Comparison of ENCODE assay signal across 7 cellular contexts in genomic region chr4:94534401-94535312, GRCh38.
DNase-seq lines count a peak whose midpoint lies in the region; ATAC-seq and TF ChIP-seq lines count a peak whose summit lies in the region.

No MANE protein-coding gene starts in this region.

- intact Hi-C loops in body of pancreas (cut with DNase I), result no loop called here
- intact Hi-C loops in activated T-helper 2 cell treated with anti-CD3 and anti-CD28 coated beads, Interferon-gamma antibody, Interleukin-2, Interleukin-4, amounts not matched to agents 10 μg/mL and 5 μg/mL and 100 μg/mL, durations not matched to agents 14 hours and 24 hours and 36 hours (cut with micrococcal nuclease), result no loop called here

- POLR2A ChIA-PET in activated CD4-positive, alpha-beta T cell treated with anti-CD3 and anti-CD28 coated beads, Interleukin-2, amount 10 ng/mL, durations not matched to agents 7 days and 5 days (lab: Charles Lee), result no interaction called here

- no peaks in the 10 kb centered on the region for H3K27me3 Mint-ChIP-seq in activated T-helper 2 cell treated with anti-CD3 and anti-CD28 coated beads, Interferon-gamma antibody, Interleukin-2, Interleukin-4, amounts not matched to agents 10 μg/mL and 5 μg/mL and 100 μg/mL, durations not matched to agents 14 hours and 24 hours and 36 hours (ENCODE audit: low read depth)
- no peaks in the 10 kb centered on the region for H3K27me3 Mint-ChIP-seq in activated CD4-positive, alpha-beta T cell treated with anti-CD3 and anti-CD28 coated beads, Interleukin-2, amount 10 ng/mL, durations not matched to agents 7 days and 5 days

- no peak for DNase-seq in body of pancreas
- DNase-seq in NCI-H2227 (lab: John Stamatoyannopoulos, UW; ENCODE audit: unreplicated experiment), result no peak
- no peak for DNase-seq in activated T-helper 2 cell treated with anti-CD3 and anti-CD28 coated beads, Interferon-gamma antibody, Interleukin-2, Interleukin-4, amounts not matched to agents 10 μg/mL and 5 μg/mL and 100 μg/mL, durations not matched to agents 14 hours and 24 hours and 36 hours (ENCODE audit: low spot score)
- no peak for DNase-seq in activated CD4-positive, alpha-beta T cell treated with anti-CD3 and anti-CD28 coated beads, Interleukin-2, amount 10 ng/mL, durations not matched to agents 7 days and 5 days

- H3K27ac Mint-ChIP-seq in activated T-helper 2 cell treated with anti-CD3 and anti-CD28 coated beads, Interferon-gamma antibody, Interleukin-2, Interleukin-4, amounts not matched to agents 10 μg/mL and 5 μg/mL and 100 μg/mL, durations not matched to agents 14 hours and 24 hours and 36 hours, result no peak overlapping the region
- no peak overlapping the region for H3K27ac Mint-ChIP-seq in activated CD4-positive, alpha-beta T cell treated with anti-CD3 and anti-CD28 coated beads, Interleukin-2, amount 10 ng/mL, durations not matched to agents 7 days and 5 days

- no peaks in the 10 kb centered on the region for H3K9me3 ChIP-seq in body of pancreas
- no peaks in the 10 kb centered on the region for H3K9me3 ChIP-seq in neutrophil

- no peak overlapping the region for H3K4me3 ChIP-seq in body of pancreas
- H3K4me3 ChIP-seq in neutrophil (ENCODE audit: low read depth in 1 of 2, low read length in 1 of 2), result no peak overlapping the region

- no peaks in the 10 kb centered on the region for H3K36me3 Mint-ChIP-seq in activated T-helper 2 cell treated with anti-CD3 and anti-CD28 coated beads, Interferon-gamma antibody, Interleukin-2, Interleukin-4, amounts not matched to agents 10 μg/mL and 5 μg/mL and 100 μg/mL, durations not matched to agents 14 hours and 24 hours and 36 hours (ENCODE audit: low read depth)
- H3K36me3 Mint-ChIP-seq in activated CD4-positive, alpha-beta T cell treated with anti-CD3 and anti-CD28 coated beads, Interleukin-2, amount 10 ng/mL, durations not matched to agents 7 days and 5 days (ENCODE audit: low read depth), result no peaks in the 10 kb centered on the region

- no peaks in the 10 kb centered on the region for H3K36me3 ChIP-seq in body of pancreas (replicated peaks in 1 of 2; ENCODE audit: insufficient read depth in 1 of 2, low read depth in 2 of 2)
- H3K36me3 ChIP-seq in neutrophil, result no peaks in the 10 kb centered on the region

- H3K4me1 Mint-ChIP-seq in activated T-helper 2 cell treated with anti-CD3 and anti-CD28 coated beads, Interferon-gamma antibody, Interleukin-2, Interleukin-4, amounts not matched to agents 10 μg/mL and 5 μg/mL and 100 μg/mL, durations not matched to agents 14 hours and 24 hours and 36 hours (ENCODE audit: low read depth), result peaks cover 6% of the 10 kb centered on the region
- H3K4me1 Mint-ChIP-seq in activated CD4-positive, alpha-beta T cell treated with anti-CD3 and anti-CD28 coated beads, Interleukin-2, amount 10 ng/mL, durations not matched to agents 7 days and 5 days, result peaks cover 2% of the 10 kb centered on the region

- TF ChIP-seq POLR2A in body of pancreas (IDR thresholded peaks at IDR 0.05), result no peak

- TF ChIP-seq CTCF in body of pancreas (IDR thresholded peaks at IDR 0.05) (no peak), neutrophil (IDR thresholded peaks at IDR 0.05) (no peak)

- no peaks in the 10 kb centered on the region for H3K9me3 Mint-ChIP-seq in activated T-helper 2 cell treated with anti-CD3 and anti-CD28 coated beads, Interferon-gamma antibody, Interleukin-2, Interleukin-4, amounts not matched to agents 10 μg/mL and 5 μg/mL and 100 μg/mL, durations not matched to agents 14 hours and 24 hours and 36 hours
- H3K9me3 Mint-ChIP-seq in activated CD4-positive, alpha-beta T cell treated with anti-CD3 and anti-CD28 coated beads, Interleukin-2, amount 10 ng/mL, durations not matched to agents 7 days and 5 days, result no peaks in the 10 kb centered on the region

- CTCF ChIA-PET in activated CD4-positive, alpha-beta T cell treated with anti-CD3 and anti-CD28 coated beads, Interleukin-2, amount 10 ng/mL, durations not matched to agents 7 days and 5 days (lab: Charles Lee), result no interaction called here

- no peaks in the 10 kb centered on the region for H3K27me3 ChIP-seq in body of pancreas
- H3K27me3 ChIP-seq in neutrophil, result no peaks in the 10 kb centered on the region

- ATAC-seq in GM19467 (IDR thresholded peaks at IDR 0.05; ENCODE audit: unreplicated experiment) (peak; percentile 92), HG03196 (IDR thresholded peaks at IDR 0.05; ENCODE audit: unreplicated experiment) (peak; percentile 84), body of pancreas (peak; percentile 64)

- H3K4me1 ChIP-seq in body of pancreas (peaks cover 42% of the 10 kb centered on the region), neutrophil (ENCODE audit: control insufficient read depth in 1 of 2, insufficient read depth in 1 of 2, low read depth in 1 of 2, low read length in 1 of 2) (peaks cover 23 to 33% of the 10 kb centered on the region in 2 experiments)

- peak overlapping the region in 3 of 4 donors; percentile 19 to 61 (median 28) for H3K27ac ChIP-seq in body of pancreas
- H3K27ac ChIP-seq in neutrophil, result peak overlapping the region; percentile 61

- 25 to 37% methylated on average over 5 of the region's 5 CpGs for WGBS in body of pancreas, 2 donors

- H3K4me3 Mint-ChIP-seq in activated T-helper 2 cell treated with anti-CD3 and anti-CD28 coated beads, Interferon-gamma antibody, Interleukin-2, Interleukin-4, amounts not matched to agents 10 μg/mL and 5 μg/mL and 100 μg/mL, durations not matched to agents 14 hours and 24 hours and 36 hours (ENCODE audit: low read depth), result no peak overlapping the region
- no peak overlapping the region for H3K4me3 Mint-ChIP-seq in activated CD4-positive, alpha-beta T cell treated with anti-CD3 and anti-CD28 coated beads, Interleukin-2, amount 10 ng/mL, durations not matched to agents 7 days and 5 days
